Comparison of ENCODE assay signal across 28 cellular contexts in genomic region chr11:98185245-98185644, GRCh38.
"Had no signal": no experiment of that assay in that cellular context is flagged by ENCODE, and none has a peak within 500 bp of the region (broad histone marks: within the 10 kb centered on the region; RNA-seq: fewer than 3 reads in every experiment).

No MANE protein-coding gene starts in this region.

- H3K4me1 ChIP-seq: lower lobe of right lung, right atrium auricular region, sigmoid colon, spleen, suprapubic skin, tibial artery, vagina had no signal

- H3K4me1 Mint-ChIP-seq: naive thymus-derived CD8-positive, alpha-beta T cell; neural crest cell; stimulated activated naive B cell treated with anti-CD40 and anti-IgM and Interleukin-4, amounts not matched to agents 10 μg/mL and 1 μg/mL and 100 μg/mL, for 72 hours had no signal

- H3K9me3 ChIP-seq: lower lobe of right lung, neutrophil, ovary, suprapubic skin, thoracic aorta, vagina had no signal

- H3K27ac Mint-ChIP-seq: naive thymus-derived CD8-positive, alpha-beta T cell; nephron; progenitor cell of endocrine pancreas; stimulated activated naive B cell treated with anti-CD40 and anti-IgM and Interleukin-4, amounts not matched to agents 10 μg/mL and 1 μg/mL and 100 μg/mL, for 72 hours; stimulated activated naive CD8-positive, alpha-beta T cell treated with anti-CD3 and anti-CD28 coated beads, Interleukin-15, Interleukin-2, amounts not matched to agents 100 ng/mL and 50 ng/mL, for 24 hours; type B pancreatic cell had no signal

- H3K36me3 ChIP-seq: lower lobe of right lung, neutrophil, ovary, right atrium auricular region, sigmoid colon, spleen, suprapubic skin, thoracic aorta, tibial artery, vagina had no signal

- H3K4me3 ChIP-seq: lower lobe of right lung, ovary, right atrium auricular region, sigmoid colon, spleen, suprapubic skin, thoracic aorta, tibial artery, vagina had no signal

- H3K9me3 Mint-ChIP-seq: type B pancreatic cell had no signal

- H3K4me3 Mint-ChIP-seq: naive thymus-derived CD8-positive, alpha-beta T cell; nephron; neural crest cell; stimulated activated naive B cell treated with anti-CD40 and anti-IgM and Interleukin-4, amounts not matched to agents 10 μg/mL and 1 μg/mL and 100 μg/mL, for 72 hours; stimulated activated naive CD8-positive, alpha-beta T cell treated with anti-CD3 and anti-CD28 coated beads, Interleukin-15, Interleukin-2, amounts not matched to agents 100 ng/mL and 50 ng/mL, for 24 hours; type B pancreatic cell had no signal

- H3K27me3 ChIP-seq: neutrophil, ovary, right atrium auricular region, sigmoid colon, spleen, suprapubic skin, tibial artery, vagina had no signal

- DNase-seq: head of caudate nucleus; hippocampal formation; kidney glomerular epithelial cell; left cardiac atrium; left ventricle myocardium superior; lower lobe of right lung; mammary epithelial cell; mesenchymal stem cell; naive thymus-derived CD8-positive, alpha-beta T cell; occipital lobe; ovary; sigmoid colon; small intestine; spleen; stimulated activated CD4-positive, alpha-beta T cell treated with anti-CD3 and anti-CD28 coated beads, Interleukin-4, amount 100 ng/mL, for 24 hours; stimulated activated naive B cell treated with anti-CD40 and anti-IgM and Interleukin-4, amounts not matched to agents 10 μg/mL and 1 μg/mL and 100 μg/mL, for 72 hours; tibial artery had no signal

- ATAC-seq: left cardiac atrium; left lobe of liver; left ventricle myocardium superior; naive thymus-derived CD8-positive, alpha-beta T cell; stimulated activated naive B cell treated with anti-CD40 and anti-IgM and Interleukin-4, amounts not matched to agents 10 μg/mL and 1 μg/mL and 100 μg/mL, for 72 hours had no signal

- H3K36me3 Mint-ChIP-seq: naive thymus-derived CD8-positive, alpha-beta T cell; stimulated activated naive B cell treated with anti-CD40 and anti-IgM and Interleukin-4, amounts not matched to agents 10 μg/mL and 1 μg/mL and 100 μg/mL, for 72 hours; type B pancreatic cell had no signal

- H3K27ac ChIP-seq: lower lobe of right lung, neutrophil, ovary, right atrium auricular region, sigmoid colon, spleen, suprapubic skin, thoracic aorta, tibial artery, vagina had no signal
